10 cellular contexts compared by ENCODE assay signal in genomic region chr15:96324900-96325299, GRCh38. TPM values are rescaled to one million over a fixed set of nuclear protein-coding genes. Genes with fewer than 3 reads are reported as not detected.
DNase-seq lines count a peak whose midpoint lies in the region; ATAC-seq, FAIRE-seq and TF ChIP-seq lines count a peak whose summit lies in the region.
"Had no signal": no experiment of that assay in that cellular context is flagged by ENCODE, and none has a peak within 500 bp of the region (broad histone marks: within the 10 kb centered on the region; RNA-seq: fewer than 3 reads in every experiment).

No MANE protein-coding gene starts in this region.

- H3K4me1 ChIP-seq in HAP-1 (peaks cover 27% of the 10 kb centered on the region), K562 (replicated peaks in 1 of 2; ENCODE audit: control insufficient read depth in 2 of 2, insufficient read depth in 2 of 2, low read length in 2 of 2) (peaks cover 14 to 20% of the 10 kb centered on the region in 2 experiments; a peak in 4 of 5 replicates), keratinocyte (ENCODE audit: control insufficient read depth, extremely low read depth, insufficient read depth, low read length) (peaks cover 32% of the 10 kb centered on the region), skeletal muscle satellite cell (ENCODE audit: control insufficient read depth, insufficient read depth, low read length) (peaks cover 54% of the 10 kb centered on the region)

- TF ChIP-seq CTCF in K562 (IDR thresholded peaks at IDR 0.05 in 2 of 3, conservative IDR thresholded peaks at IDR 0.05 in 1 of 3; ENCODE audit: insufficient read depth in 2 of 3, low read depth in 1 of 3, low read length in 3 of 3) (no peak), keratinocyte (optimal IDR thresholded peaks at IDR 0.05 in 1 of 3, IDR thresholded peaks at IDR 0.05 in 1 of 3, conservative IDR thresholded peaks at IDR 0.05 in 1 of 3; ENCODE audit: extremely low read depth in 1 of 3, insufficient read depth in 2 of 3, low read length in 3 of 3) (no peak)

- dilution Hi-C loops in keratinocyte (cut with MboI; ENCODE audit: extremely low pct_ligation_motif_present, low sequenced_read_pairs) = no loop called here

- CTCF ChIA-PET in K562 (lab: Yijun Ruan, JAX; ENCODE audit: low intra/inter-chr PET ratio) = no interaction called here

- peaks cover 52% of the 10 kb centered on the region for H3K79me2 ChIP-seq in K562 (ENCODE audit: control insufficient read depth, insufficient read depth, low read length)
- H3K79me2 ChIP-seq in keratinocyte (ENCODE audit: control insufficient read depth, insufficient read depth, low read length) = peaks cover 31% of the 10 kb centered on the region

- no peak for ATAC-seq in K562

- H2AFZ ChIP-seq in K562 (ENCODE audit: low read depth, low read length) (peak overlapping the region; percentile 94), keratinocyte (ENCODE audit: control insufficient read depth, low read length) (no peak overlapping the region)

- no peak for TF ChIP-seq RAD21 in K562 (CRISPR knock-in tag; conservative IDR thresholded peaks at IDR 0.05 in 1 of 2, IDR thresholded peaks at IDR 0.05 in 1 of 2)

- intact Hi-C loops in K562 (cut with micrococcal nuclease) = loop anchor here (5.0 to 10.0 kb wide), 7 partner anchors 97 to 1650 kb away; no protein-coding TSS in a partner anchor

- DNase-seq in HAP-1 (ENCODE audit: low spot score in 2 of 2) (no peak), K562 (ENCODE audit: extremely low read depth in 1 of 4, low spot score in 3 of 4) (no peak), keratinocyte (ENCODE audit: low read depth, low spot score) (no peak), SKM-1 treated with dmso at 0.1 percent for 144 hours (lab: John Stamatoyannopoulos, UW; ENCODE audit: unreplicated experiment) (no peak), NCI-H1930 (lab: John Stamatoyannopoulos, UW) (no peak), mucosa of gallbladder (ENCODE audit: low spot score) (no peak), NCI-H1105 treated with DMSO at 0.1 percent for 48 hours (lab: John Stamatoyannopoulos, UW) (no peak)
- DNase-seq: activated naive CD4-positive, alpha-beta T cell treated with Interleukin-2 at 50 U/mL for 16 hours; MV-4-11 had no signal

- H3K9ac ChIP-seq in K562 (ENCODE audit: insufficient read depth in 1 of 2, low read depth in 2 of 2, low read length in 2 of 2) = peak overlapping the region in 1 of 2 experiments; percentile 91; a peak in 2 of 4 replicates
- no peak overlapping the region for H3K9ac ChIP-seq in keratinocyte (ENCODE audit: control insufficient read depth, extremely low read depth, insufficient read depth, low read length)
- H3K9ac ChIP-seq in skeletal muscle satellite cell (ENCODE audit: low read depth, low read length) = peak overlapping the region; percentile 94

- no peak for FAIRE-seq in K562 (lab: Jason Lieb, UNC)
- FAIRE-seq in keratinocyte (lab: Jason Lieb, UNC) = no peak

- BruUV-seq in K562 (replicated peaks; lab: Mats Ljungman, UMichigan) = no TSS peak

- H3K4me2 ChIP-seq in K562 (ENCODE audit: insufficient read depth, low read length) = peak overlapping the region; percentile 93
- peak overlapping the region; percentile 98 for H3K4me2 ChIP-seq in keratinocyte (ENCODE audit: control insufficient read depth, extremely low read depth, insufficient read depth, low read depth, low read length)
- peak overlapping the region; percentile 83 for H3K4me2 ChIP-seq in skeletal muscle satellite cell (ENCODE audit: low read length)

- H3K4me3 ChIP-seq in HAP-1 (peak overlapping the region; percentile 49), K562 (peak overlapping the region; percentile 72), keratinocyte (ENCODE audit: control insufficient read depth in 2 of 3, extremely low read depth in 1 of 3, insufficient read depth in 2 of 3, low read depth in 1 of 3, low read length in 3 of 3) (peak overlapping the region in 2 of 3 experiments; percentile 84 to 97), skeletal muscle satellite cell (ENCODE audit: low read length) (peak overlapping the region; percentile 82)

- H3K9me1 ChIP-seq in K562 (ENCODE audit: control insufficient read depth, insufficient read depth, low read length) (no peaks in the 10 kb centered on the region), keratinocyte (ENCODE audit: control insufficient read depth, extremely low read depth, insufficient read depth, low read length) (no peaks in the 10 kb centered on the region)

- H3K9me3 ChIP-seq in HAP-1 (no peaks in the 10 kb centered on the region), K562 (replicated peaks; ENCODE audit: control insufficient read depth, insufficient read depth, low read depth, low read length) (peaks cover 6% of the 10 kb centered on the region), keratinocyte (ENCODE audit: control insufficient read depth, low read depth, low read length) (no peaks in the 10 kb centered on the region), skeletal muscle satellite cell (replicated peaks; ENCODE audit: low read length) (no peaks in the 10 kb centered on the region)

- H4K20me1 ChIP-seq in K562 (replicated peaks; ENCODE audit: control insufficient read depth, insufficient read depth, low read length) = no peaks in the 10 kb centered on the region
- H4K20me1 ChIP-seq in keratinocyte (ENCODE audit: control insufficient read depth, extremely low read depth, insufficient read depth, low read length) = no peaks in the 10 kb centered on the region

- no peak for TF ChIP-seq EP300 in K562 (IDR thresholded peaks at IDR 0.05; ENCODE audit: low read length)

- POLR2A ChIA-PET in K562 (lab: Yijun Ruan, JAX) = no interaction called here

- 12% methylated on average over 3 of the region's 3 CpGs for WGBS in K562 (ENCODE audit: insufficient coverage, low coverage, missing lambda C conversion rate)

- H3K36me3 ChIP-seq in HAP-1 (replicated peaks) (no peaks in the 10 kb centered on the region), K562 (ENCODE audit: control insufficient read depth, insufficient read depth, low read length) (peaks cover 4% of the 10 kb centered on the region; the same call in 2 of the 3 replicates), keratinocyte (ENCODE audit: control insufficient read depth in 2 of 2, extremely low read depth in 1 of 2, insufficient read depth in 2 of 2, low read length in 2 of 2) (no peaks in the 10 kb centered on the region), skeletal muscle satellite cell (ENCODE audit: insufficient read depth, low read length) (no peaks in the 10 kb centered on the region)

- H3K27ac ChIP-seq in K562 (ENCODE audit: extremely low read depth, low read depth, low read length) (peak overlapping the region; percentile 86; the same call in 2 of the 3 replicates), keratinocyte (ENCODE audit: control insufficient read depth, insufficient read depth, low read length) (no peak overlapping the region)

- no peak for TF ChIP-seq POLR2A in K562 (conservative IDR thresholded peaks at IDR 0.05)

- H3K27me3 ChIP-seq in HAP-1 (ENCODE audit: low read depth) (no peaks in the 10 kb centered on the region; the same call in 1 of the 2 replicates), K562 (ENCODE audit: control insufficient read depth in 2 of 2, insufficient read depth in 2 of 2, low read length in 2 of 2) (no peaks in the 10 kb centered on the region), keratinocyte (ENCODE audit: control insufficient read depth, extremely low read depth, insufficient read depth, low read length) (peaks cover 17% of the 10 kb centered on the region), skeletal muscle satellite cell (ENCODE audit: control insufficient read depth, insufficient read depth, low read length) (no peaks in the 10 kb centered on the region)

- in situ Hi-C loops in HAP-1 (cut with MboI; ENCODE audit: low sequenced_read_pairs) = loop anchor here (25.0 kb wide), 2 partner anchors 488 to 1063 kb away; no protein-coding TSS in a partner anchor
- in situ Hi-C loops in K562 (cut with MboI) = loop anchor here (25.0 kb wide), 1 partner anchor 912 kb away; no protein-coding TSS in a partner anchor

TF ChIP-seq in K562, 482 proteins besides CTCF, POLR2A, EP300 and RAD21:
- TF ChIP-seq NFE2L1 (tag; IDR thresholded peaks at IDR 0.05; ENCODE audit: borderline replicate concordance, low read depth) = no peak
- 0 out of 4 replicates have a peak, but pooled peaks of 1 of the 2 experiments have one; percentile 5 for TF ChIP-seq FOXA3 (CRISPR knock-in tag; conservative IDR thresholded peaks at IDR 0.05 in 1 of 2, IDR thresholded peaks at IDR 0.05 in 1 of 2)

RNA-seq across cellular contexts. Expression of gene NR2F2, which starts 5.6 kb away (rescaled TPM):
- 16.8 and 21.5 TPM in 2 replicates for total RNA-seq in K562 (2011; cell fraction: chromatin; rRNA removed; ENCODE audit: low replicate concordance)
- 10.5 and 13.2 TPM in 2 replicates for total RNA-seq in K562 (2011; cell fraction: nucleolus; rRNA removed)
- 14.2 and 23.5 TPM in 2 replicates for total RNA-seq in K562 (2011; cell fraction: nucleoplasm; rRNA removed)
- 6.8 and 8.3 TPM in 2 replicates for total RNA-seq in K562 (2014; rRNA removed)
- total RNA-seq in K562 (2014; rRNA removed; fragmentation: Illumina TruSeq; extraction: Trizol) = 8.3 and 9.9 TPM in 2 replicates
- total RNA-seq in K562 (2015; rRNA removed; fragmentation: Illumina TruSeq; extraction: Trizol) = 11.9 and 13.1 TPM in 2 replicates
- 49.7 and 51.8 TPM in 2 replicates for total RNA-seq in K562 (2021)
- polyA plus RNA-seq in K562 (2011; rRNA removed) = 6.0 and 10.9 TPM in 2 replicates
- 7.7 and 13.7 TPM in 2 replicates for polyA plus RNA-seq in K562 (2011; cell fraction: cytosol; rRNA removed)
- polyA plus RNA-seq in K562 (2011; cell fraction: nucleus; rRNA removed) = 11.9 and 16.2 TPM in 2 replicates
- polyA plus RNA-seq in K562 (2012) = 35.3 and 71.0 TPM in 2 replicates
- polyA plus RNA-seq in K562 (2014; fragmentation: Illumina TruSeq; extraction: Trizol) = 41.0 and 41.5 TPM in 2 replicates
- 10 to 100 TPM in 1 of 2 experiments, 1 to 10 TPM in 1; 9.7 to 11.1 TPM for polyA plus RNA-seq in K562 (2014; fragmentation: Nextera tagmentation; extraction: Ambion mirVana)
- 21.8 and 24.2 TPM in 2 replicates for polyA plus RNA-seq in K562 (2014; rRNA removed)
- polyA minus RNA-seq in K562 (2011; rRNA and poly(A)+ RNA removed) = 5.4 TPM in 2 replicates
- polyA minus RNA-seq in K562 (2011; cell fraction: cytosol; rRNA and poly(A)+ RNA removed) = 17.7 and 27.6 TPM in 2 replicates
- 9.8 and 9.9 TPM in 2 replicates for polyA minus RNA-seq in K562 (2011; cell fraction: nucleus; rRNA and poly(A)+ RNA removed)
- 19.5 to 27.2 TPM (median 20.1 TPM) in 3 replicates for polyA plus RNA-seq in keratinocyte
- polyA plus RNA-seq in keratinocyte (2011; ENCODE audit: low read depth) = 9.7 TPM
- 26.1 and 26.9 TPM in 2 replicates for polyA plus RNA-seq in keratinocyte (2011; cell fraction: cytosol; rRNA removed)
- polyA plus RNA-seq in keratinocyte (2011; cell fraction: nucleus; rRNA removed) = 40.5 and 46.0 TPM in 2 replicates
- 17.2 and 43.5 TPM in 2 replicates for polyA plus RNA-seq in keratinocyte (2012; ENCODE audit: low replicate concordance)
- polyA minus RNA-seq in keratinocyte = 12.0 to 19.7 TPM (median 19.2 TPM) in 3 replicates
- polyA minus RNA-seq in keratinocyte (2011; cell fraction: cytosol; rRNA and poly(A)+ RNA removed) = 38.4 TPM
- polyA minus RNA-seq in keratinocyte (2011; cell fraction: nucleus; rRNA and poly(A)+ RNA removed) = 24.0 and 24.7 TPM in 2 replicates
- 9.9 and 10.0 TPM in 2 replicates for total RNA-seq in skeletal muscle satellite cell (2012; rRNA removed)
- total RNA-seq in mucosa of gallbladder = 288 TPM
